ENCODE assay signal across 10 cellular contexts in genomic region chr22:45006101-45006872, GRCh38. TPM values are rescaled to one million over a fixed set of nuclear protein-coding genes. Genes with fewer than 3 reads are reported as not detected.
DNase-seq lines count a peak whose midpoint lies in the region; ATAC-seq and TF ChIP-seq lines count a peak whose summit lies in the region.
"Had no signal": no experiment of that assay in that cellular context is flagged by ENCODE, and none has a peak within 500 bp of the region (broad histone marks: within the 10 kb centered on the region; RNA-seq: fewer than 3 reads in every experiment).

No MANE protein-coding gene starts in this region.

- no peak for TF ChIP-seq POLR2A in esophagus squamous epithelium (IDR thresholded peaks at IDR 0.05)

- peaks cover 38% of the 10 kb centered on the region for H3K4me1 Mint-ChIP-seq in neural progenitor cell

- TF ChIP-seq CTCF in esophagus squamous epithelium (IDR thresholded peaks at IDR 0.05): no peak
- no peak for TF ChIP-seq CTCF in neural progenitor cell (IDR thresholded peaks at IDR 0.05)

- no peaks in the 10 kb centered on the region for H3K9me3 Mint-ChIP-seq in neural progenitor cell

- H3K27me3 Mint-ChIP-seq in neural progenitor cell (ENCODE audit: insufficient read depth, low read depth): peaks cover 4% of the 10 kb centered on the region

- no peak for ATAC-seq in GM18861 (IDR thresholded peaks at IDR 0.05; ENCODE audit: unreplicated experiment)

- peaks cover 34% of the 10 kb centered on the region for H3F3A ChIP-seq in neural progenitor cell (ENCODE audit: low read depth)

- intact Hi-C loops in esophagus squamous epithelium (cut with DNase I): no loop called here

- H3K4me2 ChIP-seq in neural progenitor cell: peak overlapping the region; percentile 91

- peak overlapping the region; percentile 50 for H3K4me3 ChIP-seq in NT2/D1 (ENCODE audit: insufficient read length, low read depth)
- H3K4me3 ChIP-seq in esophagus squamous epithelium: peak overlapping the region; percentile 21 to 69 (median 48)
- H3K4me3 ChIP-seq in neural progenitor cell: peak overlapping the region; percentile 97

- DNase-seq in Ammon's horn (ENCODE audit: low spot score): peak; percentile 34
- no peak for DNase-seq in NT2/D1 (ENCODE audit: low read depth, low spot score)
- no peak for DNase-seq in esophagus squamous epithelium (lab: John Stamatoyannopoulos, UW)
- DNase-seq in neural progenitor cell (ENCODE audit: low spot score): no peak
- DNase-seq in activated gamma-delta T cell treated with Interleukin-2 at 50 U/mL for 16 hours: no peak
- no peak for DNase-seq in A172 (ENCODE audit: low spot score)
- DNase-seq in AG08395 (ENCODE audit: low spot score): no peak
- DNase-seq: NCI-H345 had no signal

- H3K4me1 ChIP-seq in NT2/D1 (ENCODE audit: insufficient read depth, insufficient read length) (peaks cover 5% of the 10 kb centered on the region), esophagus squamous epithelium (peaks cover 28 to 51% (median 34%) of the 10 kb centered on the region in 3 donors), neural progenitor cell (peaks cover 9% of the 10 kb centered on the region)

- H3K27me3 ChIP-seq in NT2/D1 (ENCODE audit: insufficient read depth, insufficient read length) (no peaks in the 10 kb centered on the region), esophagus squamous epithelium (peaks cover 6 to 92% (median 10%) of the 10 kb centered on the region in 4 donors), neural progenitor cell (peaks cover 3% of the 10 kb centered on the region)

- H3K79me2 ChIP-seq in neural progenitor cell (ENCODE audit: low read depth): peaks cover 74% of the 10 kb centered on the region

- 0 out of 2 replicates have a peak, but pooled peaks cover 6% of the 10 kb centered on the region for H3K9me3 ChIP-seq in NT2/D1 (ENCODE audit: insufficient read depth, low read length)
- no peaks in the 10 kb centered on the region for H3K9me3 ChIP-seq in esophagus squamous epithelium
- H3K9me3 ChIP-seq in neural progenitor cell (ENCODE audit: low read depth): no peaks in the 10 kb centered on the region

- peaks cover 24% of the 10 kb centered on the region for H3K36me3 Mint-ChIP-seq in neural progenitor cell

- peak overlapping the region; percentile 99 for H3K27ac Mint-ChIP-seq in neural progenitor cell

- H3K27ac ChIP-seq in esophagus squamous epithelium (peak overlapping the region in 3 of 4 donors; percentile 35 to 83 (median 40)), neural progenitor cell (peak overlapping the region; percentile 92)
- H3K27ac ChIP-seq: C4-2B had no signal

- WGBS in esophagus squamous epithelium, 2 donors: 11 to 20% methylated on average over 19 of the region's 19 CpGs

- H3K9ac ChIP-seq in NT2/D1 (ENCODE audit: insufficient read length, low read depth) (peak overlapping the region; percentile 67), neural progenitor cell (peak overlapping the region; percentile 18)

- peaks cover 55% of the 10 kb centered on the region for H4K20me1 ChIP-seq in neural progenitor cell (ENCODE audit: low read depth)

- no peak overlapping the region for H2AFZ ChIP-seq in neural progenitor cell (replicated peaks)

- H3K4me3 Mint-ChIP-seq in neural progenitor cell: peak overlapping the region; percentile 97

- H3K36me3 ChIP-seq in NT2/D1 (ENCODE audit: insufficient read depth, insufficient read length, low read length) (peaks cover 10% of the 10 kb centered on the region), esophagus squamous epithelium (no peaks in the 10 kb centered on the region), neural progenitor cell (no peaks in the 10 kb centered on the region)

RNA-seq across cellular contexts. Expression of gene PHF21B, which starts 3.5 kb away (rescaled TPM):
- total RNA-seq in esophagus squamous epithelium (under 1 TPM in 2 of 4 donors, not detected in 2; 0.04 to 0.19 TPM), neural progenitor cell (ENCODE audit: low replicate concordance) (6.7 and 22.6 TPM in 2 replicates)
- total RNA-seq in A172 (2014; rRNA removed; shearing (Covaris generic)): not detected in 2 replicates
